In genomic region chr10:86775056-86775858, GRCh38 we compare ENCODE assay signal across 1 cellular context.
TF ChIP-seq lines count a peak whose summit lies in the region.

No MANE protein-coding gene starts in this region.

TF ChIP-seq in HepG2, 621 proteins besides CTCF, POLR2A, EP300 and RAD21 (continued from another document and continues in another):
- TF ChIP-seq, protein P1, sequence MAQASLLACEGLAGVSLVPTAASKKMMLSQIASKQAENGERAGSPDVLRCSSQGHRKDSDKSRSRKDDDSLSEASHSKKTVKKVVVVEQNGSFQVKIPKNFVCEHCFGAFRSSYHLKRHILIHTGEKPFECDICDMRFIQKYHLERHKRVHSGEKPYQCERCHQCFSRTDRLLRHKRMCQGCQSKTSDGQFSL (CRISPR knock-in tag; IDR thresholded peaks at IDR 0.05), result no peak
- TF ChIP-seq ZNF614 (CRISPR knock-in tag; IDR thresholded peaks at IDR 0.05; ENCODE audit: borderline replicate concordance) (peak; percentile 84), HMG20B (CRISPR knock-in tag; conservative IDR thresholded peaks at IDR 0.05) (0 out of 2 replicates have a peak, but pooled peaks have one; percentile 18), ZNF761 (CRISPR knock-in tag; conservative IDR thresholded peaks at IDR 0.05) (0 out of 2 replicates have a peak, but pooled peaks have one; percentile 63), SIX4 (CRISPR knock-in tag; IDR thresholded peaks at IDR 0.05) (no peak), ZNF33B (CRISPR knock-in tag; IDR thresholded peaks at IDR 0.05) (no peak), ATM (IDR thresholded peaks at IDR 0.05; ENCODE audit: borderline replicate concordance) (no peak), HNF4G (IDR thresholded peaks at IDR 0.05; ENCODE audit: borderline replicate concordance, low read depth, low read length) (peak; percentile 18; the same call in 1 of the 2 replicates), HNF4G (CRISPR knock-in tag; IDR thresholded peaks at IDR 0.05; ENCODE audit: borderline replicate concordance, low read depth) (no peak), RARA (CRISPR knock-in tag; IDR thresholded peaks at IDR 0.05) (peak; percentile 95), SYNCRIP (IDR thresholded peaks at IDR 0.05; ENCODE audit: insufficient read depth, low read depth, low read length) (no peak), ZBTB7A (CRISPR knock-in tag; IDR thresholded peaks at IDR 0.05) (no peak), SCMH1 (CRISPR knock-in tag; IDR thresholded peaks at IDR 0.05; ENCODE audit: borderline replicate concordance) (no peak), XBP1 (CRISPR knock-in tag; IDR thresholded peaks at IDR 0.05) (no peak), JUND (CRISPR knock-in tag; IDR thresholded peaks at IDR 0.05) (no peak), FIP1L1 (IDR thresholded peaks at IDR 0.05; ENCODE audit: borderline replicate concordance, insufficient read depth, low read depth, low read length) (no peak), AKAP8 (CRISPR knock-in tag; IDR thresholded peaks at IDR 0.05) (no peak), ELF3 (CRISPR knock-in tag; IDR thresholded peaks at IDR 0.05) (peak; percentile 87), PHF8 (CRISPR knock-in tag; IDR thresholded peaks at IDR 0.05) (no peak), ZSCAN25 (CRISPR knock-in tag; IDR thresholded peaks at IDR 0.05) (no peak), ZZZ3 (CRISPR knock-in tag; IDR thresholded peaks at IDR 0.05; ENCODE audit: borderline replicate concordance) (no peak), ZNF367 (CRISPR knock-in tag; IDR thresholded peaks at IDR 0.05; ENCODE audit: borderline replicate concordance) (no peak), ZFP41 (CRISPR knock-in tag; IDR thresholded peaks at IDR 0.05; ENCODE audit: borderline replicate concordance) (no peak), MIER3 (CRISPR knock-in tag; IDR thresholded peaks at IDR 0.05; ENCODE audit: borderline replicate concordance) (peak; percentile 85; the same call in 1 of the 2 replicates), SP140L (CRISPR knock-in tag; IDR thresholded peaks at IDR 0.05; ENCODE audit: borderline replicate concordance) (no peak), ZNF230 (CRISPR knock-in tag; IDR thresholded peaks at IDR 0.05) (0 out of 2 replicates have a peak, but pooled peaks have one; percentile 59), MXD4 (CRISPR knock-in tag; IDR thresholded peaks at IDR 0.05) (peak; percentile 89), SNAPC2 (CRISPR knock-in tag; IDR thresholded peaks at IDR 0.05) (no peak), JARID2 (CRISPR knock-in tag; IDR thresholded peaks at IDR 0.05; ENCODE audit: insufficient replicate concordance) (no peak), MEF2D (CRISPR knock-in tag; IDR thresholded peaks at IDR 0.05) (peak; percentile 84), HNRNPL (IDR thresholded peaks at IDR 0.05; ENCODE audit: low read depth, low read length) (no peak), IRF2 (CRISPR knock-in tag; IDR thresholded peaks at IDR 0.05) (peak; percentile 68; the same call in 1 of the 2 replicates), ZC3H4 (CRISPR knock-in tag; IDR thresholded peaks at IDR 0.05; ENCODE audit: borderline replicate concordance) (no peak), POLR2AphosphoS5 (IDR thresholded peaks at IDR 0.05; ENCODE audit: low read depth, low read length) (no peak), SP5 (CRISPR knock-in tag; IDR thresholded peaks at IDR 0.05; ENCODE audit: borderline replicate concordance, low read depth) (peak; percentile 60), RFX1 (IDR thresholded peaks at IDR 0.05) (no peak), ZBTB7B (CRISPR knock-in tag; IDR thresholded peaks at IDR 0.05) (no peak), RCOR2 (CRISPR knock-in tag; IDR thresholded peaks at IDR 0.05) (peak; percentile 69; the same call in 1 of the 2 replicates), ETS1 (CRISPR knock-in tag; IDR thresholded peaks at IDR 0.05) (no peak), ZNF841 (CRISPR knock-in tag; IDR thresholded peaks at IDR 0.05; ENCODE audit: borderline replicate concordance) (no peak), ZNF510 (CRISPR knock-in tag; IDR thresholded peaks at IDR 0.05; ENCODE audit: low read depth) (no peak), FOXK1 (CRISPR knock-in tag; IDR thresholded peaks at IDR 0.05; ENCODE audit: borderline replicate concordance, low read depth) (peak; percentile 95), KLF13 (CRISPR knock-in tag; IDR thresholded peaks at IDR 0.05) (no peak), ZNF891 (CRISPR knock-in tag; IDR thresholded peaks at IDR 0.05) (no peak), CHD2 (IDR thresholded peaks at IDR 0.05; ENCODE audit: low read depth, low read length) (no peak), FOXJ3 (CRISPR knock-in tag; IDR thresholded peaks at IDR 0.05; ENCODE audit: borderline replicate concordance) (peak; percentile 90), CC2D1A (CRISPR knock-in tag; IDR thresholded peaks at IDR 0.05) (no peak), ZHX1 (CRISPR knock-in tag; IDR thresholded peaks at IDR 0.05; ENCODE audit: low read depth) (no peak), ZSCAN21 (CRISPR knock-in tag; IDR thresholded peaks at IDR 0.05; ENCODE audit: borderline replicate concordance) (no peak), KDM5B (CRISPR knock-in tag; IDR thresholded peaks at IDR 0.05; ENCODE audit: borderline replicate concordance) (no peak)
- TF ChIP-seq, protein P2, sequence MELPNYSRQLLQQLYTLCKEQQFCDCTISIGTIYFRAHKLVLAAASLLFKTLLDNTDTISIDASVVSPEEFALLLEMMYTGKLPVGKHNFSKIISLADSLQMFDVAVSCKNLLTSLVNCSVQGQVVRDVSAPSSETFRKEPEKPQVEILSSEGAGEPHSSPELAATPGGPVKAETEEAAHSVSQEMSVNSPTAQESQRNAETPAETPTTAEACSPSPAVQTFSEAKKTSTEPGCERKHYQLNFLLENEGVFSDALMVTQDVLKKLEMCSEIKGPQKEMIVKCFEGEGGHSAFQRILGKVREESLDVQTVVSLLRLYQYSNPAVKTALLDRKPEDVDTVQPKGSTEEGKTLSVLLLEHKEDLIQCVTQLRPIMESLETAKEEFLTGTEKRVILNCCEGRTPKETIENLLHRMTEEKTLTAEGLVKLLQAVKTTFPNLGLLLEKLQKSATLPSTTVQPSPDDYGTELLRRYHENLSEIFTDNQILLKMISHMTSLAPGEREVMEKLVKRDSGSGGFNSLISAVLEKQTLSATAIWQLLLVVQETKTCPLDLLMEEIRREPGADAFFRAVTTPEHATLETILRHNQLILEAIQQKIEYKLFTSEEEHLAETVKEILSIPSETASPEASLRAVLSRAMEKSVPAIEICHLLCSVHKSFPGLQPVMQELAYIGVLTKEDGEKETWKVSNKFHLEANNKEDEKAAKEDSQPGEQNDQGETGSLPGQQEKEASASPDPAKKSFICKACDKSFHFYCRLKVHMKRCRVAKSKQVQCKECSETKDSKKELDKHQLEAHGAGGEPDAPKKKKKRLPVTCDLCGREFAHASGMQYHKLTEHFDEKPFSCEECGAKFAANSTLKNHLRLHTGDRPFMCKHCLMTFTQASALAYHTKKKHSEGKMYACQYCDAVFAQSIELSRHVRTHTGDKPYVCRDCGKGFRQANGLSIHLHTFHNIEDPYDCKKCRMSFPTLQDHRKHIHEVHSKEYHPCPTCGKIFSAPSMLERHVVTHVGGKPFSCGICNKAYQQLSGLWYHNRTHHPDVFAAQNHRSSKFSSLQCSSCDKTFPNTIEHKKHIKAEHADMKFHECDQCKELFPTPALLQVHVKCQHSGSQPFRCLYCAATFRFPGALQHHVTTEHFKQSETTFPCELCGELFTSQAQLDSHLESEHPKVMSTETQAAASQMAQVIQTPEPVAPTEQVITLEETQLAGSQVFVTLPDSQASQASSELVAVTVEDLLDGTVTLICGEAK (IDR thresholded peaks at IDR 0.05), result no peak
- TF ChIP-seq, protein P2 (CRISPR knock-in tag; IDR thresholded peaks at IDR 0.05), result no peak
- TF ChIP-seq, protein P3, sequence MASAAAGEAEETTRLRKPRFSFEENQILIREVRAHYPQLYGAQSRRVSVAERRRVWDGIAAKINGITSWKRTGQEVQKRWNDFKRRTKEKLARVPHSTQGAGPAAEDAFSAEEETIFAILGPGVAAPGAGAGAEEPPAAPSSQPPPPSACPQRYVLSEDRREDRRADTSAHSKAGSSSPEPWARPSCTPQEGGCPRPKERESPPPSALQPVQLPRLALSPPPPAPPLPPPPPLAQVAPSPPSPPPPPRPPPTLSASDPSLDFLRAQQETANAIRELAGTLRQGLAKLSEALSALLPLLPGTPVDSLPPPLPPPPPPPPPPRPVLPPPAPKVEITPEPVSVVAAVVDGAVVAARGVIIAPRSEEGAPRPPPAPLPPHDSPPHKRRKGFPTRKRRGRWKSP (CRISPR knock-in tag; IDR thresholded peaks at IDR 0.05), result 0 out of 2 replicates have a peak, but pooled peaks have one; percentile 29
- TF ChIP-seq, protein P4, sequence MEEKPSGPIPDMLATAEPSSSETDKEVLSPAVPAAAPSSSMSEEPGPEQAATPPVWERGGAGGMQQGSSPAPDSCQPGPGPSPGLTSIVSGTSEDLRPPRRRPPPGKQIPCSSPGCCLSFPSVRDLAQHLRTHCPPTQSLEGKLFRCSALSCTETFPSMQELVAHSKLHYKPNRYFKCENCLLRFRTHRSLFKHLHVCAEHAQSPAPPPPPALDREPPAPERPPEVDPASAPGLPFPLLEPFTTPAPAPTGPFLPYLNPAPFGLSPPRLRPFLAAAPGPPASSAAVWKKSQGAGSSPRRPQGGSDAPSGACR (CRISPR knock-in tag; IDR thresholded peaks at IDR 0.05), result no peak
- TF ChIP-seq, protein P5, sequence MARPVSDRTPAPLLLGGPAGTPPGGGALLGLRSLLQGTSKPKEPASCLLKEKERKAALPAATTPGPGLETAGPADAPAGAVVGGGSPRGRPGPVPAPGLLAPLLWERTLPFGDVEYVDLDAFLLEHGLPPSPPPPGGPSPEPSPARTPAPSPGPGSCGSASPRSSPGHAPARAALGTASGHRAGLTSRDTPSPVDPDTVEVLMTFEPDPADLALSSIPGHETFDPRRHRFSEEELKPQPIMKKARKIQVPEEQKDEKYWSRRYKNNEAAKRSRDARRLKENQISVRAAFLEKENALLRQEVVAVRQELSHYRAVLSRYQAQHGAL (CRISPR knock-in tag; IDR thresholded peaks at IDR 0.05; ENCODE audit: not compliant biosample characterization), result no peak
- TF ChIP-seq, protein P6, sequence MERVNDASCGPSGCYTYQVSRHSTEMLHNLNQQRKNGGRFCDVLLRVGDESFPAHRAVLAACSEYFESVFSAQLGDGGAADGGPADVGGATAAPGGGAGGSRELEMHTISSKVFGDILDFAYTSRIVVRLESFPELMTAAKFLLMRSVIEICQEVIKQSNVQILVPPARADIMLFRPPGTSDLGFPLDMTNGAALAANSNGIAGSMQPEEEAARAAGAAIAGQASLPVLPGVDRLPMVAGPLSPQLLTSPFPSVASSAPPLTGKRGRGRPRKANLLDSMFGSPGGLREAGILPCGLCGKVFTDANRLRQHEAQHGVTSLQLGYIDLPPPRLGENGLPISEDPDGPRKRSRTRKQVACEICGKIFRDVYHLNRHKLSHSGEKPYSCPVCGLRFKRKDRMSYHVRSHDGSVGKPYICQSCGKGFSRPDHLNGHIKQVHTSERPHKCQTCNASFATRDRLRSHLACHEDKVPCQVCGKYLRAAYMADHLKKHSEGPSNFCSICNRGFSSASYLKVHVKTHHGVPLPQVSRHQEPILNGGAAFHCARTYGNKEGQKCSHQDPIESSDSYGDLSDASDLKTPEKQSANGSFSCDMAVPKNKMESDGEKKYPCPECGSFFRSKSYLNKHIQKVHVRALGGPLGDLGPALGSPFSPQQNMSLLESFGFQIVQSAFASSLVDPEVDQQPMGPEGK (CRISPR knock-in tag; IDR thresholded peaks at IDR 0.05), result no peak
